ENCODE assay signal across 25 cellular contexts in genomic region chr14:70011098-70011497, GRCh38.
A peak's percentile ranks its signal among the peaks of the same experiment; 100 is the strongest.
DNase-seq lines count a peak whose midpoint lies in the region; ATAC-seq and TF ChIP-seq lines count a peak whose summit lies in the region.
"Had no signal": no experiment of that assay in that cellular context is flagged by ENCODE, and none has a peak within 500 bp of the region (broad histone marks: within the 10 kb centered on the region; RNA-seq: fewer than 3 reads in every experiment).

No MANE protein-coding gene starts in this region.

- H3K27ac ChIP-seq in BLaER1 (peak overlapping the region; percentile 28; the same call in 1 of the 2 replicates), esophagus muscularis mucosa (replicated peaks in 1 of 4) (no peak overlapping the region)
- H3K27ac ChIP-seq: brain microvascular endothelial cell, coronary artery, heart right ventricle, left ventricle myocardium inferior, PC-9, stomach had no signal

- H3K27me3 ChIP-seq in BLaER1 = no peaks in the 10 kb centered on the region
- H3K27me3 ChIP-seq in esophagus muscularis mucosa = no peaks in the 10 kb centered on the region
- H3K27me3 ChIP-seq: brain microvascular endothelial cell, stomach had no signal

- intact Hi-C loops in esophagus muscularis mucosa (cut with DNase I) = no loop called here

- H3K4me1 Mint-ChIP-seq in brain = peaks cover 57% of the 10 kb centered on the region
- H3K4me1 Mint-ChIP-seq: CD8-positive, alpha-beta memory T cell had no signal

- H3K9me3 ChIP-seq in BLaER1 (no peaks in the 10 kb centered on the region), esophagus muscularis mucosa (no peaks in the 10 kb centered on the region)
- H3K9me3 ChIP-seq: heart right ventricle, left ventricle myocardium inferior, stomach had no signal

- H3K4me3 Mint-ChIP-seq in brain = no peak overlapping the region
- H3K4me3 Mint-ChIP-seq: CD8-positive, alpha-beta memory T cell; T-helper 1 cell treated with Interleukin-12 subunit alpha and Interleukin-12 subunit beta and Interleukin-4 antibody, amounts not matched to agents 30 μg/mL and 1 μg/mL, for 36 hours; type B pancreatic cell had no signal

- no peaks in the 10 kb centered on the region for H3K27me3 Mint-ChIP-seq in brain

- TF ChIP-seq POLR2A in esophagus muscularis mucosa (IDR thresholded peaks at IDR 0.05; ENCODE audit: low read depth) = no peak

- H3K4me1 ChIP-seq in BLaER1 (peaks cover 48% of the 10 kb centered on the region), esophagus muscularis mucosa (peaks cover 0 to 7% (median 7%) of the 10 kb centered on the region in 4 donors)
- H3K4me1 ChIP-seq: heart right ventricle, left ventricle myocardium inferior had no signal

- H3K4me2 ChIP-seq in BLaER1 = peak overlapping the region; percentile 52
- H3K4me2 ChIP-seq: PC-9 had no signal

- peak overlapping the region in 3 of 5 experiments; percentile 82 to 92 (median 85) for H3K27ac Mint-ChIP-seq in brain
- H3K27ac Mint-ChIP-seq: CD8-positive, alpha-beta memory T cell; T-helper 1 cell treated with Interleukin-12 subunit alpha and Interleukin-12 subunit beta and Interleukin-4 antibody, amounts not matched to agents 30 μg/mL and 1 μg/mL, for 36 hours; type B pancreatic cell had no signal

- 94% methylated on average over 6 of the region's 6 CpGs for WGBS in esophagus muscularis mucosa

- peaks cover 31% of the 10 kb centered on the region for H3K36me3 Mint-ChIP-seq in brain
- H3K36me3 Mint-ChIP-seq: CD8-positive, alpha-beta memory T cell; type B pancreatic cell had no signal

- no peak overlapping the region for H3K4me3 ChIP-seq in BLaER1
- no peak overlapping the region for H3K4me3 ChIP-seq in esophagus muscularis mucosa
- H3K4me3 ChIP-seq: coronary artery, heart right ventricle, left ventricle myocardium inferior, PC-9, stomach had no signal

- H3K36me3 ChIP-seq in BLaER1 (no peaks in the 10 kb centered on the region), esophagus muscularis mucosa (no peaks in the 10 kb centered on the region)
- H3K36me3 ChIP-seq: brain microvascular endothelial cell, heart right ventricle, left ventricle myocardium inferior, stomach had no signal

- TF ChIP-seq CTCF in brain (conservative IDR thresholded peaks at IDR 0.05) (no peak), esophagus muscularis mucosa (IDR thresholded peaks at IDR 0.05) (no peak)

- H3K9me3 Mint-ChIP-seq in brain = no peaks in the 10 kb centered on the region
- H3K9me3 Mint-ChIP-seq: CD8-positive, alpha-beta memory T cell; T-helper 1 cell treated with Interleukin-12 subunit alpha and Interleukin-12 subunit beta and Interleukin-4 antibody, amounts not matched to agents 30 μg/mL and 1 μg/mL, for 36 hours; type B pancreatic cell had no signal

- no peak overlapping the region for H3K9ac ChIP-seq in BLaER1

- H4K20me1 ChIP-seq in BLaER1 = no peaks in the 10 kb centered on the region

- DNase-seq in DMS79 treated with DMSO at 0.1 percent for 48 hours (lab: John Stamatoyannopoulos, UW) (peak; percentile 65), NCI-H2227 (lab: John Stamatoyannopoulos, UW; ENCODE audit: unreplicated experiment) (peak; percentile 83), SKM-1 treated with dmso at 0.1 percent for 144 hours (lab: John Stamatoyannopoulos, UW; ENCODE audit: unreplicated experiment) (no peak), esophagus muscularis mucosa (ENCODE audit: extremely low spot score) (no peak)
- DNase-seq: activated CD4-positive, alpha-beta T cell treated with anti-CD3 and anti-CD28 coated beads, Interleukin-2, amount 50 U/mL, for 1 hour; activated CD8-positive, alpha-beta memory T cell treated with anti-CD3 and anti-CD28 coated beads, Interleukin-2, amount 50 U/mL, for 4 hours; activated effector memory CD4-positive, alpha-beta T cell treated with Interleukin-2 at 50 U/mL for 16 hours; brain microvascular endothelial cell; CD8-positive, alpha-beta memory T cell; H7; heart right ventricle; left ventricle myocardium inferior; NCI-H1092 treated with DMSO at 0.1 percent for 48 hours; NCI-H82; PC-9; SHP77 treated with DMSO at 0.1 percent for 48 hours; small intestine had no signal

- no peak for ATAC-seq in HG03457 (IDR thresholded peaks at IDR 0.05; ENCODE audit: unreplicated experiment)
- no peak for ATAC-seq in GM18870 (IDR thresholded peaks at IDR 0.05; ENCODE audit: unreplicated experiment)
- ATAC-seq: heart right ventricle had no signal

- no peak for TF ChIP-seq EP300 in esophagus muscularis mucosa (IDR thresholded peaks at IDR 0.05)

Comparison
In these comparisons a context has a peak if more than half of its experiments do, and no peak if none do; other contexts are left out.
1. DNase-seq: peak in DMS79 treated with DMSO at 0.1 percent for 48 hours (single experiment) and NCI-H2227 (single experiment); none in SKM-1 treated with dmso at 0.1 percent for 144 hours (single experiment) and esophagus muscularis mucosa (single experiment).